15 cellular contexts compared by ENCODE assay signal in genomic region chr2:158781562-158781961, GRCh38. TPM values are rescaled to one million over a fixed set of nuclear protein-coding genes. Genes with fewer than 3 reads are reported as not detected.
DNase-seq lines count a peak whose midpoint lies in the region; ATAC-seq and TF ChIP-seq lines count a peak whose summit lies in the region.
"Had no signal": no experiment of that assay in that cellular context is flagged by ENCODE, and none has a peak within 500 bp of the region (broad histone marks: within the 10 kb centered on the region; RNA-seq: fewer than 3 reads in every experiment).

No MANE protein-coding gene starts in this region.

- ATAC-seq in HG02642 (IDR thresholded peaks at IDR 0.05; ENCODE audit: poor library complexity, unreplicated experiment) = no peak
- ATAC-seq: left ventricle myocardium superior had no signal

- no peak for TF ChIP-seq CTCF in choroid plexus epithelial cell (conservative IDR thresholded peaks at IDR 0.05; ENCODE audit: low read depth, low read length)

- DNase-seq in A172 (ENCODE audit: low spot score) (peak; percentile 35), HuH-7 (ENCODE audit: low spot score) (peak; percentile 9), choroid plexus epithelial cell (ENCODE audit: low read depth) (peak; percentile 70), left kidney (ENCODE audit: low read depth, low spot score) (peak; percentile 27), GOT3 (lab: John Stamatoyannopoulos, UW) (no peak), SIG-M5 (lab: John Stamatoyannopoulos, UW) (no peak)
- no peak for DNase-seq in stimulated activated CD4-positive, alpha-beta T cell treated with anti-CD3 and anti-CD28 coated beads, Interleukin-2, amount 100 ng/mL, for 24 hours
- DNase-seq: activated naive CD4-positive, alpha-beta T cell treated with anti-CD3 and anti-CD28 coated beads for 36 hours; endodermal cell; left ventricle myocardium superior; NCI-H446 treated with DMSO at 0.1 percent for 48 hours; Right ventricle myocardium superior had no signal

- no peak overlapping the region for H3K4me3 ChIP-seq in choroid plexus epithelial cell (ENCODE audit: low read depth, low read length)
- H3K4me3 ChIP-seq: uterus had no signal

RNA-seq across cellular contexts. Expression of gene DAPL1, which starts 13.6 kb away (rescaled TPM):
- total RNA-seq in A172 (2014; rRNA removed; shearing (Covaris generic)) = not detected in 2 replicates
- total RNA-seq: activated naive CD4-positive, alpha-beta T cell treated with anti-CD3 and anti-CD28 coated beads for 36 hours; endodermal cell; left ventricle myocardium superior; pulmonary artery endothelial cell; Right ventricle myocardium superior; uterus had no signal

Comparison
In these comparisons a context has a peak if more than half of its experiments do, and no peak if none do; other contexts are left out.
1. DNase-seq: peak in A172 (single experiment), HuH-7 (single experiment), choroid plexus epithelial cell (single experiment) and left kidney (single experiment); none in GOT3 (single experiment), stimulated activated CD4-positive, alpha-beta T cell treated with anti-CD3 and anti-CD28 coated beads, Interleukin-2, amount 100 ng/mL, for 24 hours (0 of 2) and SIG-M5 (single experiment).